In genomic region chr3:135965506-135966348, GRCh38 we compare ENCODE assay signal across 8 cellular contexts. TPM values are rescaled to one million over a fixed set of nuclear protein-coding genes. Genes with fewer than 3 reads are reported as not detected.
A peak's percentile ranks its signal among the peaks of the same experiment; 100 is the strongest.
DNase-seq lines count a peak whose midpoint lies in the region; ATAC-seq and TF ChIP-seq lines count a peak whose summit lies in the region.

PPP2R3A (plus strand) TSS chr3:135965728; CDS start chr3:136001499, 35,771 bp downstream.

- WGBS in tibial nerve, 2 donors, result 1 to 2% methylated on average over 32 to 52 of the region's 89 CpGs

- no peaks in the 10 kb centered on the region for H3K36me3 ChIP-seq in HEK293 (ENCODE audit: control insufficient read depth in 2 of 2, insufficient read depth in 1 of 2, low read length in 2 of 2)
- no peaks in the 10 kb centered on the region for H3K36me3 ChIP-seq in tibial nerve

- TF ChIP-seq POLR2A in tibial nerve (IDR thresholded peaks at IDR 0.05), result peak; percentile 19 to 65

- DNase-seq in EL (peak; percentile 89), NCI-H1092 (lab: John Stamatoyannopoulos, UW) (peak; percentile 56), T-helper 2 cell (peak; percentile 22 to 74 (median 47)), anterior cingulate cortex (lab: John Stamatoyannopoulos, UW) (peak; percentile 27 to 94 (median 86)), left cardiac atrium (peak; percentile 85), posterior vena cava (ENCODE audit: low spot score) (peak; percentile 94), tibial nerve (ENCODE audit: low spot score in 2 of 2) (peak; percentile 70 to 71)

- H3K4me1 ChIP-seq in HEK293 (ENCODE audit: control insufficient read depth, insufficient read depth, low read length), result peaks cover 7% of the 10 kb centered on the region; the same call in 1 of the 2 replicates
- H3K4me1 ChIP-seq in tibial nerve, result peaks cover 0 to 42% (median 11%) of the 10 kb centered on the region in 4 donors

- intact Hi-C loops in left cardiac atrium (cut with DNase I), result no loop called here
- intact Hi-C loops in posterior vena cava (cut with DNase I), result loop anchor here in 1 of 2 donors (5.0 kb wide), 1 partner anchor 897 kb away; the partner anchor contains the start of gene NCK1

- H3K9me3 ChIP-seq in HEK293 (ENCODE audit: control insufficient read depth, insufficient read depth, low read depth, low read length) (no peaks in the 10 kb centered on the region), tibial nerve (peaks cover 0 to 8% (median 0%) of the 10 kb centered on the region in 4 donors)

- H3K27me3 ChIP-seq in tibial nerve, result no peaks in the 10 kb centered on the region

- H3K27ac ChIP-seq in HEK293 (ENCODE audit: extremely low read depth, low read depth, low read length) (peak within 1 kb of the TSS; percentile 59), tibial nerve (peak within 1 kb of the TSS; percentile 86 to 98 (median 94))

- peak in 1 of 2 donors; percentile 71 for TF ChIP-seq EP300 in tibial nerve (IDR thresholded peaks at IDR 0.05)

- TF ChIP-seq CTCF in HEK293 (tag by site-specific recombination; IDR thresholded peaks at IDR 0.05), result no peak
- peak in 1 of 5 experiments; percentile 10 for TF ChIP-seq CTCF in tibial nerve (IDR thresholded peaks at IDR 0.05)

- POLR2A ChIA-PET in HEK293 (lab: Yijun Ruan, JAX), result interaction anchor here (0.6 to 0.9 kb wide), 2 partner anchors 39 to 57 kb away, joined by 4 read pairs; no protein-coding TSS in a partner anchor

- H3K4me3 ChIP-seq in HEK293 (ENCODE audit: low read depth, low read length) (peak within 1 kb of the TSS; percentile 78), tibial nerve (peak within 1 kb of the TSS; percentile 54 to 94 (median 60))

- peak; percentile 97 to 98 for ATAC-seq in left cardiac atrium

- CTCF ChIA-PET in HEK293 (lab: Yijun Ruan, JAX), result interaction anchor here (0.6 to 1.9 kb wide), 3 partner anchors 46 to 79 kb away, joined by 3 to 5 read pairs (median 3); no protein-coding TSS in a partner anchor

TF ChIP-seq in HEK293, 187 proteins besides CTCF, POLR2A, EP300 and RAD21 (continues in another document):
- no peak for TF ChIP-seq ZNF121 (tag by site-specific recombination; IDR thresholded peaks at IDR 0.05)
- no peak for TF ChIP-seq YY1 (tag by site-specific recombination; IDR thresholded peaks at IDR 0.05)
- no peak for TF ChIP-seq ELK4 (IDR thresholded peaks at IDR 0.05; ENCODE audit: borderline replicate concordance, low read depth, low read length)
- no peak for TF ChIP-seq ZNF2 (tag by site-specific recombination; IDR thresholded peaks at IDR 0.05)
- no peak for TF ChIP-seq ZNF510 (tag by site-specific recombination; IDR thresholded peaks at IDR 0.05; ENCODE audit: insufficient replicate concordance)
- no peak for TF ChIP-seq ZNF521 (tag by site-specific recombination; IDR thresholded peaks at IDR 0.05)
- TF ChIP-seq BCL11A (tag by site-specific recombination; IDR thresholded peaks at IDR 0.05; ENCODE audit: low read depth), result no peak
- no peak for TF ChIP-seq ZNF658 (tag by site-specific recombination; IDR thresholded peaks at IDR 0.05)
- no peak; the same call in 1 of the 2 replicates for TF ChIP-seq ZBTB20 (tag by site-specific recombination; IDR thresholded peaks at IDR 0.05)
- TF ChIP-seq ZNF664 (tag by site-specific recombination; IDR thresholded peaks at IDR 0.05), result no peak
- peak; percentile 56 for TF ChIP-seq PRDM10 (tag by site-specific recombination; IDR thresholded peaks at IDR 0.05)
- no peak for TF ChIP-seq ZNF707 (tag by site-specific recombination; IDR thresholded peaks at IDR 0.05)
- no peak for TF ChIP-seq ZBTB17 (tag by site-specific recombination; IDR thresholded peaks at IDR 0.05)
- no peak for TF ChIP-seq ZNF366 (tag by site-specific recombination; conservative IDR thresholded peaks at IDR 0.05)
- no peak for TF ChIP-seq ZNF837 (tag by site-specific recombination; IDR thresholded peaks at IDR 0.05)
- TF ChIP-seq ZFP69B (tag by site-specific recombination; IDR thresholded peaks at IDR 0.05), result no peak
- no peak for TF ChIP-seq REPIN1 (tag by site-specific recombination; IDR thresholded peaks at IDR 0.05; ENCODE audit: low read depth)
- TF ChIP-seq ZBTB26 (tag by site-specific recombination; optimal IDR thresholded peaks at IDR 0.05), result peak; percentile 75
- TF ChIP-seq PRDM1 (tag by site-specific recombination; IDR thresholded peaks at IDR 0.05), result no peak
- no peak for TF ChIP-seq ZNF654 (tag by site-specific recombination; IDR thresholded peaks at IDR 0.05; ENCODE audit: low read depth)
- TF ChIP-seq ZNF692 (tag by site-specific recombination; IDR thresholded peaks at IDR 0.05), result no peak
- TF ChIP-seq KLF1 (tag by site-specific recombination; IDR thresholded peaks at IDR 0.05), result no peak
- no peak for TF ChIP-seq ZNF701 (tag by site-specific recombination; IDR thresholded peaks at IDR 0.05)
- peak; percentile 91 for TF ChIP-seq ZNF513 (tag by site-specific recombination; IDR thresholded peaks at IDR 0.05)
- no peak for TF ChIP-seq SALL2 (tag by site-specific recombination; IDR thresholded peaks at IDR 0.05; ENCODE audit: borderline replicate concordance)
- TF ChIP-seq BCL11B (tag by site-specific recombination; IDR thresholded peaks at IDR 0.05; ENCODE audit: low read depth), result no peak

RNA-seq across cellular contexts. Expression of gene PPP2R3A, which starts in this region (rescaled TPM):
- total RNA-seq in left cardiac atrium (10 to 100 TPM; 37.5 to 60.1 TPM), posterior vena cava (10 to 100 TPM; 10.6 to 18.7 TPM), tibial nerve (10 to 100 TPM; 12.3 to 18.2 (median 13.4) TPM)

Comparison
In these comparisons a context has a peak if more than half of its experiments do, and no peak if none do; other contexts are left out.
1. Peak in every context shown above with its lines: DNase-seq, ATAC-seq, H3K4me3 ChIP-seq and H3K27ac ChIP-seq.